Comparison of ENCODE assay signal across 1 cellular context in the genomic region with DNA sequence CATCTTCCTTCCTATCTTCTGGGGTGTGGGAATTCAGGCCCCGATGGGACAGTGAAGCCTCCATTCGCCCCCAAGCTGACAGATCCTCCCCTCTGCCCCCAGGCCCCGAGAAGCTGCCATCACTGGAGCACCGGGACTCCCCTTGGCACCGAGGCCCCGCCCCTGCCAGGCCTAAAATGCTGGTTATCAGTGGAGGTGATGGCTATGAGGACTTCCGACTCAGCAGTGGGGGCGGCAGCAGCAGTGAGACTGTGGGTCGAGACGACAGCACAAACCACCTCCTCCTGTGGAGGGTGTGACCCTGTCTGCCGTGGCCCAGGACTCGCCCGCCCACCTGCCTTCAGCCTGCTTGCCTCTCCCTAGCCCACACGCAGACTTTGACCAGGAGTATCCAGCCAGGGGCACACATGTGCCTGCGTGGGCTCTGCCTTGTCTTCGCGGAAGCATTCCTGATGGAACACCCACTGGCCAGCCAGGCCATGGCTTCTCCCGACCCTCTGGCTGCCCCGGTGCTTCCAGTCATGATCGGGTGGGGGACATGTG.
TF ChIP-seq lines count a peak whose summit lies in the region.

No MANE protein-coding gene starts in this region.

TF ChIP-seq in HEK293, 187 proteins besides CTCF, POLR2A, EP300 and RAD21 (continued from another document):
- TF ChIP-seq, protein P1, sequence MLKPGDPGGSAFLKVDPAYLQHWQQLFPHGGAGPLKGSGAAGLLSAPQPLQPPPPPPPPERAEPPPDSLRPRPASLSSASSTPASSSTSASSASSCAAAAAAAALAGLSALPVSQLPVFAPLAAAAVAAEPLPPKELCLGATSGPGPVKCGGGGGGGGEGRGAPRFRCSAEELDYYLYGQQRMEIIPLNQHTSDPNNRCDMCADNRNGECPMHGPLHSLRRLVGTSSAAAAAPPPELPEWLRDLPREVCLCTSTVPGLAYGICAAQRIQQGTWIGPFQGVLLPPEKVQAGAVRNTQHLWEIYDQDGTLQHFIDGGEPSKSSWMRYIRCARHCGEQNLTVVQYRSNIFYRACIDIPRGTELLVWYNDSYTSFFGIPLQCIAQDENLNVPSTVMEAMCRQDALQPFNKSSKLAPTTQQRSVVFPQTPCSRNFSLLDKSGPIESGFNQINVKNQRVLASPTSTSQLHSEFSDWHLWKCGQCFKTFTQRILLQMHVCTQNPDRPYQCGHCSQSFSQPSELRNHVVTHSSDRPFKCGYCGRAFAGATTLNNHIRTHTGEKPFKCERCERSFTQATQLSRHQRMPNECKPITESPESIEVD (tag by site-specific recombination; IDR thresholded peaks at IDR 0.05), result no peak
- TF ChIP-seq ZNF202 (tag by site-specific recombination; IDR thresholded peaks at IDR 0.05; ENCODE audit: borderline replicate concordance) (no peak), ZNF48 (tag by site-specific recombination; IDR thresholded peaks at IDR 0.05) (no peak), HOXA7 (CRISPR knock-in tag; IDR thresholded peaks at IDR 0.05; ENCODE audit: borderline replicate concordance) (no peak), PRDM1 (tag by site-specific recombination; IDR thresholded peaks at IDR 0.05) (no peak), ZNF626 (tag by site-specific recombination; IDR thresholded peaks at IDR 0.05) (no peak), ZNF239 (tag by site-specific recombination; IDR thresholded peaks at IDR 0.05) (no peak)
- TF ChIP-seq, protein P2, sequence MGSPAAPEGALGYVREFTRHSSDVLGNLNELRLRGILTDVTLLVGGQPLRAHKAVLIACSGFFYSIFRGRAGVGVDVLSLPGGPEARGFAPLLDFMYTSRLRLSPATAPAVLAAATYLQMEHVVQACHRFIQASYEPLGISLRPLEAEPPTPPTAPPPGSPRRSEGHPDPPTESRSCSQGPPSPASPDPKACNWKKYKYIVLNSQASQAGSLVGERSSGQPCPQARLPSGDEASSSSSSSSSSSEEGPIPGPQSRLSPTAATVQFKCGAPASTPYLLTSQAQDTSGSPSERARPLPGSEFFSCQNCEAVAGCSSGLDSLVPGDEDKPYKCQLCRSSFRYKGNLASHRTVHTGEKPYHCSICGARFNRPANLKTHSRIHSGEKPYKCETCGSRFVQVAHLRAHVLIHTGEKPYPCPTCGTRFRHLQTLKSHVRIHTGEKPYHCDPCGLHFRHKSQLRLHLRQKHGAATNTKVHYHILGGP (tag by site-specific recombination; IDR thresholded peaks at IDR 0.05), result no peak
